ENCODE assay signal across 15 cellular contexts in genomic region chr2:182845794-182846417, GRCh38. TPM values are rescaled to one million over a fixed set of nuclear protein-coding genes. Genes with fewer than 3 reads are reported as not detected.
A peak's percentile ranks its signal among the peaks of the same experiment; 100 is the strongest.
DNase-seq lines count a peak whose midpoint lies in the region; ATAC-seq and TF ChIP-seq lines count a peak whose summit lies in the region.
"Had no signal": no experiment of that assay in that cellular context is flagged by ENCODE, and none has a peak within 500 bp of the region (broad histone marks: within the 10 kb centered on the region; RNA-seq: fewer than 3 reads in every experiment).

No MANE protein-coding gene starts in this region.

- H2BK120ac ChIP-seq in neuronal stem cell (ENCODE audit: low read depth, low read length): no peak overlapping the region

- H3F3A ChIP-seq in smooth muscle cell (ENCODE audit: low read depth): no peaks in the 10 kb centered on the region

- DNase-seq in SJCRH30: peak in 1 of 2 experiments; percentile 33
- peak; percentile 30 for DNase-seq in left kidney (ENCODE audit: low read depth, low spot score)
- DNase-seq in neuronal stem cell (ENCODE audit: low spot score): no peak
- no peak for DNase-seq in smooth muscle cell (lab: John Stamatoyannopoulos, UW; ENCODE audit: unreplicated experiment)
- DNase-seq in GOT3 (lab: John Stamatoyannopoulos, UW): no peak
- DNase-seq in caudate nucleus (lab: John Stamatoyannopoulos, UW): no peak
- DNase-seq: ACHN; CD4-positive, CD25-positive, alpha-beta regulatory T cell; DMS53; H7; MV-4-11; NCI-H1436; NCI-H2081; NCI-H510A treated with DMSO at 0.1 percent for 48 hours had no signal

- no peaks in the 10 kb centered on the region for H3K79me2 ChIP-seq in smooth muscle cell (ENCODE audit: low read depth)

- H3K9ac ChIP-seq in neuronal stem cell (ENCODE audit: low read depth, low read length, poor library complexity): no peak overlapping the region
- no peak overlapping the region for H3K9ac ChIP-seq in smooth muscle cell (ENCODE audit: low read depth)

- H3K9me3 ChIP-seq in SJCRH30 (replicated peaks) (no peaks in the 10 kb centered on the region), neuronal stem cell (replicated peaks in 1 of 2; ENCODE audit: control insufficient read depth in 2 of 2, insufficient read depth in 1 of 2, low read depth in 1 of 2, low read length in 2 of 2) (peaks cover 0 to 2% of the 10 kb centered on the region in 2 donors), smooth muscle cell (replicated peaks; ENCODE audit: low read depth) (no peaks in the 10 kb centered on the region)

- no peak overlapping the region for H3K14ac ChIP-seq in neuronal stem cell (ENCODE audit: low read length)

- no peak overlapping the region for H3K23ac ChIP-seq in neuronal stem cell (ENCODE audit: low read depth, low read length, poor library complexity)

- no peak for ATAC-seq in activated CD4-positive, CD25-positive, alpha-beta regulatory T cell treated with anti-CD3 and anti-CD28 coated beads, Interleukin-2, amount 50 U/mL, for 24 hours

- no peak overlapping the region for H3K4me2 ChIP-seq in neuronal stem cell (ENCODE audit: insufficient read depth, low read length, poor library complexity, severe bottlenecking)
- H3K4me2 ChIP-seq in smooth muscle cell: peak overlapping the region; percentile 33

- TF ChIP-seq CTCF in smooth muscle cell (IDR thresholded peaks at IDR 0.05; ENCODE audit: borderline replicate concordance, insufficient read depth, poor library complexity, severe bottlenecking): no peak

- H4K20me1 ChIP-seq in smooth muscle cell (ENCODE audit: low read depth): no peaks in the 10 kb centered on the region

- peaks cover 3% of the 10 kb centered on the region for H3K79me1 ChIP-seq in neuronal stem cell (ENCODE audit: low read depth, low read length)

- no peak overlapping the region for H2BK5ac ChIP-seq in neuronal stem cell (ENCODE audit: low read length)

- H3K27ac ChIP-seq in SJCRH30 (no peak overlapping the region), neuronal stem cell (replicated peaks; ENCODE audit: low read length) (no peak overlapping the region), smooth muscle cell (ENCODE audit: low read depth) (no peak overlapping the region), caudate nucleus (ENCODE audit: low read depth, low read length) (no peak overlapping the region)

- no peak overlapping the region for H2BK12ac ChIP-seq in neuronal stem cell (ENCODE audit: low read length)

- no peak overlapping the region for H4K91ac ChIP-seq in neuronal stem cell (ENCODE audit: low read depth, low read length, poor library complexity)

- H2AFZ ChIP-seq in neuronal stem cell (ENCODE audit: low read length) (peak overlapping the region; percentile 15), smooth muscle cell (ENCODE audit: low read depth) (peak overlapping the region; percentile 9)

- no CpG with 5 or more reads among the region's 3 CpGs for WGBS in neuronal stem cell (ENCODE audit: extremely low coverage in 2 of 2, insufficient read length in 2 of 2, insufficient replicate concordance in 1 of 2), 2 donors
- WGBS in smooth muscle cell (ENCODE audit: low lambda C conversion rate): 59% methylated on average over 3 of the region's 3 CpGs

- no peak overlapping the region for H3K4ac ChIP-seq in neuronal stem cell (ENCODE audit: low read length)

- H3K4me1 ChIP-seq in SJCRH30: peaks cover 5% of the 10 kb centered on the region; the same call in 1 of the 2 replicates
- peaks cover 2 to 6% of the 10 kb centered on the region in 2 donors for H3K4me1 ChIP-seq in neuronal stem cell (ENCODE audit: control insufficient read depth in 2 of 2, insufficient read depth in 1 of 2, low read depth in 1 of 2, low read length in 2 of 2)
- peaks cover 5% of the 10 kb centered on the region for H3K4me1 ChIP-seq in smooth muscle cell (ENCODE audit: low read depth)

- peak overlapping the region; percentile 37 for H3K4me3 ChIP-seq in SJCRH30
- H3K4me3 ChIP-seq in neuronal stem cell (ENCODE audit: low read length in 2 of 2): no peak overlapping the region
- no peak overlapping the region for H3K4me3 ChIP-seq in smooth muscle cell

- no peak overlapping the region for H2BK15ac ChIP-seq in neuronal stem cell (ENCODE audit: low read length)

- no peaks in the 10 kb centered on the region for H3K27me3 ChIP-seq in SJCRH30
- no peaks in the 10 kb centered on the region for H3K27me3 ChIP-seq in neuronal stem cell (ENCODE audit: control insufficient read depth in 3 of 3, insufficient read depth in 3 of 3, low read depth in 1 of 3, low read length in 3 of 3)
- no peaks in the 10 kb centered on the region for H3K27me3 ChIP-seq in smooth muscle cell (ENCODE audit: low read depth)

- no peak overlapping the region for H3K18ac ChIP-seq in neuronal stem cell (ENCODE audit: low read length)

- H3K36me3 ChIP-seq in SJCRH30 (no peaks in the 10 kb centered on the region), neuronal stem cell (replicated peaks in 1 of 2; ENCODE audit: control insufficient read depth in 2 of 2, insufficient read depth in 2 of 2, low read length in 2 of 2) (peaks cover 0 to 4% of the 10 kb centered on the region in 2 donors), smooth muscle cell (ENCODE audit: low read depth) (no peaks in the 10 kb centered on the region)

- no peak overlapping the region for H2AK5ac ChIP-seq in neuronal stem cell (ENCODE audit: low read depth, low read length)

- no peak overlapping the region for H4K8ac ChIP-seq in neuronal stem cell (ENCODE audit: low read depth, low read length)

RNA-seq across cellular contexts. Expression of gene FRZB, which starts 20.5 kb away (rescaled TPM):
- 0.35 and 0.49 TPM in 2 replicates for total RNA-seq in SJCRH30 (2014; rRNA removed; shearing (Covaris generic))
- 146 TPM for polyA plus RNA-seq in neuronal stem cell (2013, experiment 1 of 2)
- 146 TPM for polyA plus RNA-seq in neuronal stem cell (2013, experiment 2 of 2)
- 11.2 and 12.4 TPM in 2 replicates for total RNA-seq in smooth muscle cell
- polyA plus RNA-seq in smooth muscle cell: 30.6 and 33.5 TPM in 2 replicates
- total RNA-seq: CD4-positive, CD25-positive, alpha-beta regulatory T cell had no signal
- polyA plus RNA-seq: CD4-positive, CD25-positive, alpha-beta regulatory T cell had no signal
